ENCODE assay signal across 13 cellular contexts in genomic region chr19:45069056-45069455, GRCh38. TPM values are rescaled to one million over a fixed set of nuclear protein-coding genes. Genes with fewer than 3 reads are reported as not detected.
DNase-seq lines count a peak whose midpoint lies in the region; ATAC-seq and TF ChIP-seq lines count a peak whose summit lies in the region.
"Had no signal": no experiment of that assay in that cellular context is flagged by ENCODE, and none has a peak within 500 bp of the region (broad histone marks: within the 10 kb centered on the region; RNA-seq: fewer than 3 reads in every experiment).

No MANE protein-coding gene starts in this region.

- H3K79me1 ChIP-seq in mesenchymal stem cell (replicated peaks; ENCODE audit: low read length, poor library complexity, severe bottlenecking): peaks cover 28% of the 10 kb centered on the region

- in situ Hi-C loops in mammary epithelial cell (cut with MboI; ENCODE audit: low sequenced_read_pairs in 2 of 2): no loop called here

- H3K4me3 ChIP-seq in mammary epithelial cell (replicated peaks in 1 of 3; ENCODE audit: insufficient read depth in 1 of 3, low read depth in 2 of 3, low read length in 3 of 3): no peak overlapping the region
- H3K4me3 ChIP-seq in mesenchymal stem cell (ENCODE audit: insufficient read depth in 1 of 2, low read depth in 1 of 2, low read length in 2 of 2): no peak overlapping the region

- TF ChIP-seq CTCF in mammary epithelial cell (conservative IDR thresholded peaks at IDR 0.05 in 1 of 2, IDR thresholded peaks at IDR 0.05 in 1 of 2; ENCODE audit: extremely low read depth in 1 of 2, insufficient read depth in 1 of 2, low read depth in 1 of 2, low read length in 2 of 2): no peak

- H2AK5ac ChIP-seq in mesenchymal stem cell (ENCODE audit: low read length, severe bottlenecking): no peak overlapping the region

- H3K27me3 ChIP-seq in mammary epithelial cell (ENCODE audit: insufficient read depth, low read length): no peaks in the 10 kb centered on the region
- no peaks in the 10 kb centered on the region for H3K27me3 ChIP-seq in mesenchymal stem cell (ENCODE audit: control insufficient read depth in 1 of 2, insufficient read depth in 1 of 2, low read length in 2 of 2)

- H2BK12ac ChIP-seq in mesenchymal stem cell (ENCODE audit: low read length in 2 of 2): no peak overlapping the region

- H3K4me1 ChIP-seq in mammary epithelial cell (ENCODE audit: insufficient read depth, low read length) (peaks cover 13% of the 10 kb centered on the region), mesenchymal stem cell (ENCODE audit: control insufficient read depth, insufficient read depth, low read depth, low read length) (no peaks in the 10 kb centered on the region)

- H3K36me3 ChIP-seq in mammary epithelial cell (ENCODE audit: insufficient read depth, low read length): peaks cover 11% of the 10 kb centered on the region
- peaks cover 66 to 88% of the 10 kb centered on the region in 2 experiments for H3K36me3 ChIP-seq in mesenchymal stem cell (ENCODE audit: control insufficient read depth in 1 of 2, insufficient read depth in 2 of 2, low read depth in 1 of 2, low read length in 2 of 2)

- H4K20me1 ChIP-seq in mammary epithelial cell (ENCODE audit: insufficient read depth, low read length): no peaks in the 10 kb centered on the region

- 63% methylated on average over 6 of the region's 13 CpGs for WGBS in mammary epithelial cell (ENCODE audit: low coverage, missing lambda C conversion rate)
- WGBS in mesenchymal stem cell: 88% methylated on average over 11 of the region's 13 CpGs

- H3K9me3 ChIP-seq in mammary epithelial cell (replicated peaks; ENCODE audit: insufficient read depth, low read length) (no peaks in the 10 kb centered on the region), mesenchymal stem cell (ENCODE audit: control insufficient read depth, low read length) (no peaks in the 10 kb centered on the region)

- no peak overlapping the region for H3K14ac ChIP-seq in mesenchymal stem cell (ENCODE audit: low read length in 2 of 2)

- no peak overlapping the region for H3K4me3 Mint-ChIP-seq in stimulated activated naive B cell treated with anti-CD40 and anti-IgM and Interleukin-4, amounts not matched to agents 10 μg/mL and 1 μg/mL and 100 μg/mL, for 72 hours

- H3K27me3 Mint-ChIP-seq in stimulated activated naive B cell treated with anti-CD40 and anti-IgM and Interleukin-4, amounts not matched to agents 10 μg/mL and 1 μg/mL and 100 μg/mL, for 72 hours: no peaks in the 10 kb centered on the region

- H2BK120ac ChIP-seq in mesenchymal stem cell (ENCODE audit: low read depth, low read length): no peak overlapping the region

- H3K4me1 Mint-ChIP-seq in stimulated activated naive B cell treated with anti-CD40 and anti-IgM and Interleukin-4, amounts not matched to agents 10 μg/mL and 1 μg/mL and 100 μg/mL, for 72 hours: peaks cover 9 to 40% of the 10 kb centered on the region in 2 donors

- H3K79me2 ChIP-seq in mammary epithelial cell (ENCODE audit: insufficient read depth, low read length): peaks cover 3% of the 10 kb centered on the region

- no peak for ATAC-seq in stimulated activated naive B cell treated with anti-CD40 and anti-IgM and Interleukin-4, amounts not matched to agents 10 μg/mL and 1 μg/mL and 100 μg/mL, for 72 hours (replicated peaks)
- no peak for ATAC-seq in GM21619 (IDR thresholded peaks at IDR 0.05; ENCODE audit: unreplicated experiment)

- DNase-seq in D341Med (ENCODE audit: low spot score) (peak; percentile 36), NAMALWA (ENCODE audit: low spot score) (peak; percentile 30), mammary epithelial cell (peak; percentile 32), mesenchymal stem cell (peak; percentile 17), NCI-H187 (lab: John Stamatoyannopoulos, UW) (no peak), glomerular visceral epithelial cell (ENCODE audit: extremely low spot score) (no peak)
- DNase-seq in stimulated activated naive B cell treated with anti-CD40 and anti-IgM and Interleukin-4, amounts not matched to agents 10 μg/mL and 1 μg/mL and 100 μg/mL, for 72 hours: no peak
- DNase-seq: activated CD4-positive, CD25-positive, alpha-beta regulatory T cell treated with anti-CD3 and anti-CD28 coated beads, Interleukin-2, amount 50 U/mL, for 72 hours; DMS79 treated with DMSO at 0.1 percent for 48 hours; KG1 had no signal

- dilution Hi-C loops in mammary epithelial cell (cut with HindIII; ENCODE audit: low sequenced_read_pairs): no loop called here

- H3K27ac ChIP-seq in mammary epithelial cell (ENCODE audit: insufficient read depth, low read depth, low read length): no peak overlapping the region
- no peak overlapping the region for H3K27ac ChIP-seq in mesenchymal stem cell (ENCODE audit: low read length, poor library complexity, severe bottlenecking)

- H3K9me3 Mint-ChIP-seq in stimulated activated naive B cell treated with anti-CD40 and anti-IgM and Interleukin-4, amounts not matched to agents 10 μg/mL and 1 μg/mL and 100 μg/mL, for 72 hours: no peaks in the 10 kb centered on the region

- intact Hi-C loops in mammary epithelial cell (cut with micrococcal nuclease): no loop called here

- CTCF ChIA-PET in mammary epithelial cell (lab: Charles Lee; ENCODE audit: low non-redundant PET): no interaction called here

- H2BK15ac ChIP-seq in mesenchymal stem cell (ENCODE audit: low read depth, poor library complexity, severe bottlenecking): no peak overlapping the region

- H3K4me2 ChIP-seq in mammary epithelial cell (ENCODE audit: insufficient read depth, low read depth, low read length): no peak overlapping the region
- no peak overlapping the region for H3K4me2 ChIP-seq in mesenchymal stem cell (ENCODE audit: low read length, poor library complexity, severe bottlenecking)

- H2BK5ac ChIP-seq in mesenchymal stem cell (ENCODE audit: low read depth, low read length, poor library complexity, severe bottlenecking): no peak overlapping the region

- no peak overlapping the region for H3K23ac ChIP-seq in mesenchymal stem cell (ENCODE audit: low read length in 2 of 2)

- no peak overlapping the region for H3K27ac Mint-ChIP-seq in stimulated activated naive B cell treated with anti-CD40 and anti-IgM and Interleukin-4, amounts not matched to agents 10 μg/mL and 1 μg/mL and 100 μg/mL, for 72 hours

- H3K4ac ChIP-seq in mesenchymal stem cell (ENCODE audit: low read depth in 1 of 2, low read length in 2 of 2): no peak overlapping the region

- no peak overlapping the region for H2AFZ ChIP-seq in mammary epithelial cell (ENCODE audit: low read depth, low read length)
- no peak overlapping the region for H2AFZ ChIP-seq in mesenchymal stem cell (ENCODE audit: low read depth, low read length)

- H3K18ac ChIP-seq in mesenchymal stem cell (ENCODE audit: low read depth in 1 of 2, low read length in 2 of 2): no peak overlapping the region

- no peak overlapping the region for H4K8ac ChIP-seq in mesenchymal stem cell (ENCODE audit: low read length)

- no peak overlapping the region for H3K9ac ChIP-seq in mammary epithelial cell (ENCODE audit: insufficient read depth, low read length)
- no peak overlapping the region for H3K9ac ChIP-seq in mesenchymal stem cell (ENCODE audit: low read length)

- BruUV-seq in mammary epithelial cell (replicated peaks; lab: Mats Ljungman, UMichigan): no TSS peak

- peaks cover 38 to 57% of the 10 kb centered on the region in 2 donors for H3K36me3 Mint-ChIP-seq in stimulated activated naive B cell treated with anti-CD40 and anti-IgM and Interleukin-4, amounts not matched to agents 10 μg/mL and 1 μg/mL and 100 μg/mL, for 72 hours

- no peak overlapping the region for H4K91ac ChIP-seq in mesenchymal stem cell (ENCODE audit: low read length)

RNA-seq across cellular contexts. Expression of gene ZNF296, which starts 7.2 kb away (rescaled TPM):
- under 1 TPM in 1 of 2 donors, not detected in 1; 0.66 TPM for total RNA-seq in mammary epithelial cell
- polyA plus RNA-seq in mammary epithelial cell: 0.22 TPM
- 0.41 TPM for polyA minus RNA-seq in mammary epithelial cell
- 0.58 TPM for polyA plus RNA-seq in mesenchymal stem cell (2013, experiment 1 of 2)
- 0.56 TPM for polyA plus RNA-seq in mesenchymal stem cell (2013, experiment 2 of 2)
- total RNA-seq: fibroblast of lung, skeletal muscle tissue had no signal

RNA-seq across cellular contexts. Expression of gene GEMIN7, which starts 10.0 kb away (rescaled TPM):
- 10 to 100 TPM in 1 of 2 donors, 1 to 10 TPM in 1; 9.5 to 18.6 TPM for total RNA-seq in mammary epithelial cell
- polyA plus RNA-seq in mammary epithelial cell: 41.3 TPM
- polyA minus RNA-seq in mammary epithelial cell: 4.1 TPM
- 24.6 TPM for polyA plus RNA-seq in mesenchymal stem cell (2013, experiment 1 of 2)
- polyA plus RNA-seq in mesenchymal stem cell (2013, experiment 2 of 2): 24.3 TPM

RNA-seq across cellular contexts. Expression of gene PPP1R37, which starts 23.9 kb away (rescaled TPM):
- 10 to 100 TPM; 32.9 to 48.0 TPM for total RNA-seq in mammary epithelial cell
- 15.2 TPM for polyA plus RNA-seq in mammary epithelial cell
- 15.8 TPM for polyA minus RNA-seq in mammary epithelial cell
- 20.4 TPM for polyA plus RNA-seq in mesenchymal stem cell (2013, experiment 1 of 2)
- polyA plus RNA-seq in mesenchymal stem cell (2013, experiment 2 of 2): 21.8 TPM

RNA-seq across cellular contexts. Expression of gene CLASRP, which starts 30.2 kb away (rescaled TPM):
- 10 to 100 TPM; 19.5 to 69.5 TPM for total RNA-seq in mammary epithelial cell
- 16.9 TPM for polyA plus RNA-seq in mammary epithelial cell
- polyA minus RNA-seq in mammary epithelial cell: 32.6 TPM
- 22.8 TPM for polyA plus RNA-seq in mesenchymal stem cell (2013, experiment 1 of 2)
- 21.7 TPM for polyA plus RNA-seq in mesenchymal stem cell (2013, experiment 2 of 2)

Comparison
In these comparisons a context has a peak if more than half of its experiments do, and no peak if none do; other contexts are left out.
1. DNase-seq: peak in D341Med (single experiment), NAMALWA (single experiment), mammary epithelial cell (single experiment) and mesenchymal stem cell (single experiment); none in NCI-H187 (0 of 2), stimulated activated naive B cell treated with anti-CD40 and anti-IgM and Interleukin-4, amounts not matched to agents 10 μg/mL and 1 μg/mL and 100 μg/mL, for 72 hours (single experiment) and glomerular visceral epithelial cell (single experiment).